28 cellular contexts compared by ENCODE assay signal in the genomic region with DNA sequence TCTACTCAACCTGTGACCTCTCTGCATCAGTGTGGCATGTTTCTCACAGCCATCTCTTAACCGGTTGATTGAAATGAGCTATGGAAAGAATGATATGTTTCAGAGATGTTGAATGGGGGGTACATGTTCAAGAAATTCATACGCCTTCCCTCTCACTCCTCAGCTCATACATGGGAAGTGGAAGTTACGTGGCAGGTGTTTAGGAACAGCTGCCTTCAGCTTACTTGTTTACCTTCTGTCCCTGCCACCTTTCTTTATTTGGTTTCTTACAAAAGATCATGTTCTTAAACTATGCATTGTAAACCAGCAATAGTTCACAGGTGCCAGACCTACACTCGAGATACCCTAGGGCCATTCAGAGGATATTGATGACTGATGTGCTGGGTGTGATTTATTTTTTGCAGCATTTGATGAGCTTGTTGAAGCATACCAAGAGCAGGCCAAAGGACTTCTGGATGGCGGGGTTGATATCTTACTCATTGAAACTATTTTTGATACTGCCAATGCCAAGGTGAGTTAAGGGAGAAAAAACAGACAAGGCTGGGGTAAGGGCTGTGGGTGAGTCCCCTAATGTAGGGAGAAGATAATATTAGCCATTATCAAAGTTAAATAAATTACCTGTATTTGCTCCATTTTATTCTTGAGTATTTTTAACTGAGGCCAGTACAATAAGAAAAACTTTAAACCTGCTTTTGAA.
"Had no signal": no experiment of that assay in that cellular context is flagged by ENCODE, and none has a peak within 500 bp of the region (broad histone marks: within the 10 kb centered on the region; RNA-seq: fewer than 3 reads in every experiment).

No MANE protein-coding gene starts in this region.

- H3K4me3 ChIP-seq: adrenal gland, K562, SJCRH30, SK-N-MC had no signal

- DNase-seq: activated CD4-positive, alpha-beta memory T cell treated with anti-CD3 and anti-CD28 coated beads for 36 hours; activated CD4-positive, alpha-beta T cell treated with anti-CD3 and anti-CD28 coated beads for 4 hours; activated CD4-positive, alpha-beta T cell treated with anti-CD3 and anti-CD28 coated beads, Interleukin-2, amount 50 U/mL, for 1 hour; activated CD4-positive, CD25-positive, alpha-beta regulatory T cell; activated CD8-positive, alpha-beta memory T cell treated with anti-CD3 and anti-CD28 coated beads, Interleukin-2, amount 50 U/mL, for 4 hours; activated gamma-delta T cell treated with Interleukin-2 at 50 U/mL for 16 hours; activated naive CD4-positive, alpha-beta T cell treated with anti-CD3 and anti-CD28 coated beads, Interleukin-2, amount 10 ng/mL, durations not matched to agents 7 days and 5 days; activated naive CD8-positive, alpha-beta T cell treated with anti-CD3 and anti-CD28 coated beads, Interleukin-2, amount 10 ng/mL, durations not matched to agents 7 days and 5 days; activated T-cell treated with anti-CD3 and anti-CD28 coated beads for 4 hours; activated T-cell treated with anti-CD3 and anti-CD28 coated beads, Interleukin-2, amount 50 U/mL, for 4 hours; adrenal gland; IMR-90; NCI-H1092 treated with DMSO at 0.1 percent for 48 hours; NCI-H1417; NCI-H146; NCI-H187; NCI-H2029 treated with DMSO at 0.1 percent for 48 hours; NCI-H345; NCI-H524 treated with DMSO at 0.1 percent for 48 hours; SHP77; SJCRH30; T1000; WERI-Rb-1 had no signal

- H3K27ac Mint-ChIP-seq: activated CD4-positive, alpha-beta memory T cell treated with anti-CD3 and anti-CD28 coated beads for 36 hours; activated naive CD4-positive, alpha-beta T cell treated with anti-CD3 and anti-CD28 coated beads, Interleukin-2, amount 10 ng/mL, durations not matched to agents 7 days and 5 days; activated naive CD8-positive, alpha-beta T cell treated with anti-CD3 and anti-CD28 coated beads, Interleukin-2, amount 10 ng/mL, durations not matched to agents 7 days and 5 days; activated T-helper 1 cell treated with anti-CD3 and anti-CD28 coated beads, Interleukin-12 subunit alpha, Interleukin-12 subunit beta, Interleukin-2, Interleukin-4 antibody, amounts not matched to agents 30 ng/mL and 10 ng/mL and 1 ng/mL, durations not matched to agents 14 hours and 24 hours and 36 hours; brain had no signal

- H3K9me3 ChIP-seq: adrenal gland, SJCRH30 had no signal

- H3K9me3 Mint-ChIP-seq: activated CD4-positive, alpha-beta memory T cell treated with anti-CD3 and anti-CD28 coated beads for 36 hours; activated naive CD4-positive, alpha-beta T cell treated with anti-CD3 and anti-CD28 coated beads, Interleukin-2, amount 10 ng/mL, durations not matched to agents 7 days and 5 days; activated naive CD8-positive, alpha-beta T cell treated with anti-CD3 and anti-CD28 coated beads, Interleukin-2, amount 10 ng/mL, durations not matched to agents 7 days and 5 days; activated T-cell treated with anti-CD3 and anti-CD28 coated beads, Interleukin-2, amount 50 U/mL, for 4 hours; activated T-helper 1 cell treated with anti-CD3 and anti-CD28 coated beads, Interleukin-12 subunit alpha, Interleukin-12 subunit beta, Interleukin-2, Interleukin-4 antibody, amounts not matched to agents 30 ng/mL and 10 ng/mL and 1 ng/mL, durations not matched to agents 14 hours and 24 hours and 36 hours; brain had no signal

- H3K27ac ChIP-seq: adrenal gland, SJCRH30, SK-N-MC, WERI-Rb-1 had no signal

- H3K4me1 ChIP-seq: SJCRH30 had no signal

- ATAC-seq: activated T-cell treated with anti-CD3 and anti-CD28 coated beads, Interleukin-2, amount 50 U/mL, for 4 hours; K562; Panc1 had no signal

- H3K27me3 Mint-ChIP-seq: activated CD4-positive, alpha-beta memory T cell treated with anti-CD3 and anti-CD28 coated beads for 36 hours; activated naive CD4-positive, alpha-beta T cell treated with anti-CD3 and anti-CD28 coated beads, Interleukin-2, amount 10 ng/mL, durations not matched to agents 7 days and 5 days; activated naive CD8-positive, alpha-beta T cell treated with anti-CD3 and anti-CD28 coated beads, Interleukin-2, amount 10 ng/mL, durations not matched to agents 7 days and 5 days; brain had no signal

- H3K4me3 Mint-ChIP-seq: activated CD4-positive, alpha-beta memory T cell treated with anti-CD3 and anti-CD28 coated beads for 36 hours; activated naive CD4-positive, alpha-beta T cell treated with anti-CD3 and anti-CD28 coated beads, Interleukin-2, amount 10 ng/mL, durations not matched to agents 7 days and 5 days; activated naive CD8-positive, alpha-beta T cell treated with anti-CD3 and anti-CD28 coated beads, Interleukin-2, amount 10 ng/mL, durations not matched to agents 7 days and 5 days; activated T-cell treated with anti-CD3 and anti-CD28 coated beads, Interleukin-2, amount 50 U/mL, for 4 hours; activated T-helper 1 cell treated with anti-CD3 and anti-CD28 coated beads, Interleukin-12 subunit alpha, Interleukin-12 subunit beta, Interleukin-2, Interleukin-4 antibody, amounts not matched to agents 30 ng/mL and 10 ng/mL and 1 ng/mL, durations not matched to agents 14 hours and 24 hours and 36 hours; brain had no signal

- H3K27me3 ChIP-seq: adrenal gland, SJCRH30 had no signal

- H3K4me1 Mint-ChIP-seq: activated naive CD4-positive, alpha-beta T cell treated with anti-CD3 and anti-CD28 coated beads, Interleukin-2, amount 10 ng/mL, durations not matched to agents 7 days and 5 days had no signal
